ENCODE assay signal across 3 cellular contexts in the genomic region with DNA sequence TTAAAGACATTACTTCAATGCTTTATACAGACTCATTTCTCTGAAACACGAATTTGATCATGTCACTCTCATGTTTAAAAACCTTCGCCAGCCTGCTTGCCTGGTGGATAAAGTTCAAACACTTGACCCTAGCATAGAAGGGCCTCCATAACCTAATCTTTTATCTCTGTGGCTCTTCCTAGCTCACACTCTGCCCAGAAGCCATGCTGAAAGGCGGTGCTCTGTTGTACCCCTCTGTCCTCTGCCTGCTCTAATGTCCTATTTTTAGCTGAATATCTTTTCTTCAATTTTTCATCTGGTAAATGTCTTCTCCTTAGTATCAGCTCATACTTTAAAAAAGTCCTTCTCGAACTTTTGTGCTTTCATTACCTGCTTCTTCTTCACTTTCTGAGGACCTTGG.
"Had no signal": no experiment of that assay in that cellular context is flagged by ENCODE, and none has a peak within 500 bp of the region (broad histone marks: within the 10 kb centered on the region; RNA-seq: fewer than 3 reads in every experiment).

No MANE protein-coding gene starts in this region.

- DNase-seq: GDM1, GF-D8 had no signal

- ATAC-seq: GM12878 had no signal

- H3K4me3 ChIP-seq: GM12878 had no signal
